ENCODE assay signal across 17 cellular contexts in the genomic region with DNA sequence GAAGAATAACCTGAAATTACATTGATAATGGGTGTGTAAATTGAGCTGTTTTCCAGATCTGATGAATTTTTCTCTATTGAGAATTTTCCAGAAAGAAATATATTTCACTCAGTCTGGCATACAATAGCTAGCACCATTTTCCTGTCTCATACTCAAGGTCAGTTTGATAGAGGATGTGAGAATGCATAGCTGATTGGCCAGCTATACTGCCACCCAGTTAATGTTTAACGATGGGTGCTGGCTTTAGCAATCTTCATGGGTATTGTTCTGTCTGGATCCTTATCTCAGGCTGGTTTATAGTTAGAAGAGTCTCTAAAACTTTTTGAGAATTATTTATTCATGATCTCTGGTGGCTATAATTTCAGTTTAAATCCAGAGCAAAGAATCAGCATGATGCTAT.
DNase-seq lines count a peak whose midpoint lies in the region; ATAC-seq, FAIRE-seq and TF ChIP-seq lines count a peak whose summit lies in the region.
"Had no signal": no experiment of that assay in that cellular context is flagged by ENCODE, and none has a peak within 500 bp of the region (broad histone marks: within the 10 kb centered on the region; RNA-seq: fewer than 3 reads in every experiment).

No MANE protein-coding gene starts in this region.

- H3K27me3 ChIP-seq in pancreas, result no peaks in the 10 kb centered on the region
- H3K27me3 ChIP-seq: BE2C had no signal

- FAIRE-seq in pancreas (lab: Jason Lieb, UNC), result no peak

- no peak overlapping the region for H3K27ac Mint-ChIP-seq in CD14-positive monocyte
- H3K27ac Mint-ChIP-seq: CD8-positive, alpha-beta memory T cell; HFFc6; IgD-negative memory B cell had no signal

- H3K4me3 Mint-ChIP-seq in CD14-positive monocyte, result no peak overlapping the region
- H3K4me3 Mint-ChIP-seq: CD8-positive, alpha-beta memory T cell; HFFc6; IgD-negative memory B cell had no signal

- no peaks in the 10 kb centered on the region for H3K27me3 Mint-ChIP-seq in CD14-positive monocyte (ENCODE audit: low read depth in 3 of 3)
- H3K27me3 Mint-ChIP-seq: CD8-positive, alpha-beta memory T cell; IgD-negative memory B cell had no signal

- H3K4me3 ChIP-seq in pancreas, result no peak overlapping the region

- no peaks in the 10 kb centered on the region for H3K4me1 Mint-ChIP-seq in CD14-positive monocyte
- H3K4me1 Mint-ChIP-seq: CD8-positive, alpha-beta memory T cell; IgD-negative memory B cell had no signal

- peak; percentile 76 for DNase-seq in DMS53 treated with DMSO at 0.1 percent for 48 hours (lab: John Stamatoyannopoulos, UW; ENCODE audit: unreplicated experiment)
- peak; percentile 9 for DNase-seq in glomerular visceral epithelial cell (ENCODE audit: extremely low spot score)
- peak in 2 of 6 donors; percentile 8 to 38 for DNase-seq in pancreas
- no peak for DNase-seq in foreskin melanocyte
- DNase-seq in CD14-positive monocyte (ENCODE audit: low spot score), result no peak
- DNase-seq: BE2C; CD8-positive, alpha-beta memory T cell; HFFc6; NCI-H1930; NCI-H2171; NCI-H446 treated with DMSO at 0.1 percent for 48 hours; SW 1271 had no signal

- WGBS in pancreas, 2 donors, result 10% methylated on average over 1 of the region's 1 CpG

- no peaks in the 10 kb centered on the region for H3K9me3 ChIP-seq in pancreas
- H3K9me3 ChIP-seq: BE2C had no signal

- H3K36me3 ChIP-seq in pancreas, result no peaks in the 10 kb centered on the region
- H3K36me3 ChIP-seq: BE2C had no signal

- no peak for TF ChIP-seq CTCF in pancreas (IDR thresholded peaks at IDR 0.05)
- TF ChIP-seq CTCF in CD14-positive monocyte (IDR thresholded peaks at IDR 0.05), result no peak

- intact Hi-C loops in pancreas (cut with DNase I), result no loop called here
- intact Hi-C loops in CD14-positive monocyte (cut with micrococcal nuclease), result no loop called here

- ATAC-seq in HG02981 (IDR thresholded peaks at IDR 0.05; ENCODE audit: unreplicated experiment) (peak; percentile 73), pancreas (peak; percentile 55 to 97 (median 76)), GM19397 (IDR thresholded peaks at IDR 0.05; ENCODE audit: unreplicated experiment) (no peak), GM19035 (IDR thresholded peaks at IDR 0.05; ENCODE audit: unreplicated experiment) (no peak)
- ATAC-seq: Panc1 had no signal

- no peaks in the 10 kb centered on the region for H3K36me3 Mint-ChIP-seq in CD14-positive monocyte
- H3K36me3 Mint-ChIP-seq: CD8-positive, alpha-beta memory T cell; IgD-negative memory B cell had no signal

- H3K27ac ChIP-seq in pancreas, result peak overlapping the region in 1 of 4 donors; percentile 30

- H3K9me3 Mint-ChIP-seq in CD14-positive monocyte, result peaks cover 5 to 15% (median 6%) of the 10 kb centered on the region in 7 donors

- H3K4me1 ChIP-seq in pancreas, result no peaks in the 10 kb centered on the region
- H3K4me1 ChIP-seq: BE2C had no signal

Comparison
In these comparisons a context has a peak if more than half of its experiments do, and no peak if none do; other contexts are left out.
1. DNase-seq: peak in DMS53 treated with DMSO at 0.1 percent for 48 hours (single experiment) and glomerular visceral epithelial cell (single experiment); none in foreskin melanocyte (single experiment) and CD14-positive monocyte (single experiment).
2. ATAC-seq: peak in HG02981 (single experiment) and pancreas (4 of 4); none in GM19397 (single experiment) and GM19035 (single experiment).